ENCODE assay signal across 21 cellular contexts in genomic region chr17:16923904-16924700, GRCh38. TPM values are rescaled to one million over a fixed set of nuclear protein-coding genes. Genes with fewer than 3 reads are reported as not detected.
"Had no signal": no experiment of that assay in that cellular context is flagged by ENCODE, and none has a peak within 500 bp of the region (broad histone marks: within the 10 kb centered on the region; RNA-seq: fewer than 3 reads in every experiment).

No MANE protein-coding gene starts in this region.

- H3K9me3 Mint-ChIP-seq: immature natural killer cell; stimulated activated naive CD8-positive, alpha-beta T cell treated with anti-CD3 and anti-CD28 coated beads, Interleukin-15, Interleukin-2, amounts not matched to agents 100 ng/mL and 50 ng/mL, for 24 hours had no signal

- H3K9me3 ChIP-seq: esophagus squamous epithelium, ovary, testis, uterus had no signal

- H3K27ac ChIP-seq: esophagus squamous epithelium, ovary, testis, uterus had no signal

- H3K4me1 ChIP-seq: esophagus squamous epithelium, testis, uterus had no signal

- H3K27me3 ChIP-seq: esophagus squamous epithelium, ovary, testis, uterus had no signal

- H3K27ac Mint-ChIP-seq: activated CD4-positive, alpha-beta T cell treated with anti-CD3 and anti-CD28 coated beads for 36 hours; activated naive CD8-positive, alpha-beta T cell; brain; immature natural killer cell; stimulated activated naive CD8-positive, alpha-beta T cell treated with anti-CD3 and anti-CD28 coated beads, Interleukin-15, Interleukin-2, amounts not matched to agents 100 ng/mL and 50 ng/mL, for 24 hours had no signal

- H3K27me3 Mint-ChIP-seq: activated CD4-positive, alpha-beta T cell treated with anti-CD3 and anti-CD28 coated beads for 36 hours; activated naive CD8-positive, alpha-beta T cell; brain; stimulated activated naive CD8-positive, alpha-beta T cell treated with anti-CD3 and anti-CD28 coated beads, Interleukin-15, Interleukin-2, amounts not matched to agents 100 ng/mL and 50 ng/mL, for 24 hours had no signal

- H3K4me3 Mint-ChIP-seq: activated CD4-positive, alpha-beta T cell treated with anti-CD3 and anti-CD28 coated beads for 36 hours; activated naive CD8-positive, alpha-beta T cell; brain; immature natural killer cell; stimulated activated naive CD8-positive, alpha-beta T cell treated with anti-CD3 and anti-CD28 coated beads, Interleukin-15, Interleukin-2, amounts not matched to agents 100 ng/mL and 50 ng/mL, for 24 hours had no signal

- ATAC-seq: activated CD4-positive, alpha-beta T cell treated with anti-CD3 and anti-CD28 coated beads for 36 hours; left colon had no signal

- H3K36me3 ChIP-seq: esophagus squamous epithelium, ovary, uterus had no signal

- H3K4me1 Mint-ChIP-seq: immature natural killer cell had no signal

- H3K4me3 ChIP-seq: esophagus squamous epithelium, ovary, testis, uterus had no signal

- DNase-seq: activated T-cell treated with anti-CD3 and anti-CD28 coated beads for 4 hours; amygdala; cerebellar nuclear complex; esophagus squamous epithelium; foreskin fibroblast; glutamatergic neuron; immature natural killer cell; ovary; stimulated activated CD4-positive, alpha-beta T cell treated with anti-CD3 and anti-CD28 coated beads, Interleukin-2, amount 100 ng/mL, for 48 hours; T-helper 9 cell; testis; uterus had no signal

- H3K36me3 Mint-ChIP-seq: activated naive CD8-positive, alpha-beta T cell; brain; immature natural killer cell had no signal

RNA-seq across cellular contexts. Expression of gene TNFRSF13B, which starts 47.8 kb away (rescaled TPM):
- total RNA-seq: activated CD4-positive, alpha-beta T cell treated with anti-CD3 and anti-CD28 coated beads for 36 hours; dermis microvascular lymphatic vessel endothelial cell; esophagus squamous epithelium; ovary; renal cortical epithelial cell; SK-MEL-5; testis; uterus had no signal
- polyA plus RNA-seq: immature natural killer cell, neural cell had no signal
